Comparison of ENCODE assay signal across 15 cellular contexts in the genomic region with DNA sequence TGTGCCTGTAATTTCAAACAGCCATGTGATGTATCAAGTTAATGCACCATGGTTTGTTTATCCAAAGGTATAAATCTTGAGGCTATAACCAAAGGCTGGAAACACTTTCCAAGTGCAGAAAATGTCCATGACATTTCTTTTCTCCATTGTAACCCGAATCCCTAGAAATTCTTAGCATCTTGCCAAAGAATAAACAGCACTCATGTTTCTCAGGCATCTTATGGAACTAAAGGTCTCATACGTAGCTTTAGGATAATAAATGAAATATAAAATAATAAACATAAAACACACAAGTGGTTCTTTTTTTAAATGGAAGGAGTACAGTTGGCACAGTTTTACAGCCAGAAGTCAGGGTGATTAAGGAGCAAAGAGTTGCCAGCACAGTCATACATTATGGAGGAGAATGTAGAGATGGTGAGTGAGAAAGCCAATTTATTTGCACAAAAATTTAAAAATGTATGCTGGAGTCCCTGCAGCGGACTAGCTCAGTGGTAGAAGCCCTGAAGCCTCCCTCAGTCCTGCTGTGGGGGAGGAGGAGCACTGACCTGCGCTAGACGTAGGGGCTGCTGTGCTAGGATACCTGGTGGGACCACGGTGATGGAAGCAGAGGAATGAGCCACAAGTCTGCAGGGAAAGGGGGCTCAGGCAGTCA. TPM values are rescaled to one million over a fixed set of nuclear protein-coding genes. Genes with fewer than 3 reads are reported as not detected.
"Had no signal": no experiment of that assay in that cellular context is flagged by ENCODE, and none has a peak within 500 bp of the region (broad histone marks: within the 10 kb centered on the region; RNA-seq: fewer than 3 reads in every experiment).

No MANE protein-coding gene starts in this region.

- H3K27me3 Mint-ChIP-seq: memory B cell; stimulated activated memory B cell treated with anti-CD40 and anti-IgM and Interleukin-4, amounts not matched to agents 10 μg/mL and 1 μg/mL and 100 μg/mL, for 72 hours had no signal

- H3K9me3 Mint-ChIP-seq: activated naive CD4-positive, alpha-beta T cell treated with anti-CD3 and anti-CD28 coated beads, Interleukin-2, amount 50 U/mL, for 72 hours; immature natural killer cell; memory B cell had no signal

- H3K27ac Mint-ChIP-seq: activated naive CD4-positive, alpha-beta T cell treated with anti-CD3 and anti-CD28 coated beads, Interleukin-2, amount 50 U/mL, for 72 hours; immature natural killer cell; memory B cell; stimulated activated memory B cell treated with anti-CD40 and anti-IgM and Interleukin-4, amounts not matched to agents 10 μg/mL and 1 μg/mL and 100 μg/mL, for 72 hours had no signal

- H3K4me3 Mint-ChIP-seq: immature natural killer cell; memory B cell; stimulated activated memory B cell treated with anti-CD40 and anti-IgM and Interleukin-4, amounts not matched to agents 10 μg/mL and 1 μg/mL and 100 μg/mL, for 72 hours had no signal

- H3K36me3 Mint-ChIP-seq: activated naive CD4-positive, alpha-beta T cell treated with anti-CD3 and anti-CD28 coated beads, Interleukin-2, amount 50 U/mL, for 72 hours had no signal

- ATAC-seq: activated naive CD4-positive, alpha-beta T cell treated with anti-CD3 and anti-CD28 coated beads, Interleukin-2, amount 50 U/mL, for 72 hours; gastroesophageal sphincter; heart left ventricle; pancreas; sciatic nerve; stimulated activated memory B cell treated with anti-CD40 and anti-IgM and Interleukin-4, amounts not matched to agents 10 μg/mL and 1 μg/mL and 100 μg/mL, for 72 hours had no signal

- DNase-seq: activated CD4-positive, CD25-positive, alpha-beta regulatory T cell treated with anti-CD3 and anti-CD28 coated beads, Interleukin-2, amount 50 U/mL, for 72 hours; activated gamma-delta T cell treated with Interleukin-2 at 50 U/mL for 16 hours; heart left ventricle; immature natural killer cell; kidney glomerular epithelial cell; pancreas; stimulated activated CD4-positive, alpha-beta T cell treated with anti-CD3 and anti-CD28 coated beads, Interleukin-4, amount 100 ng/mL, for 1 hour; T-helper 2 cell had no signal

- H3K4me1 Mint-ChIP-seq: immature natural killer cell; memory B cell; stimulated activated memory B cell treated with anti-CD40 and anti-IgM and Interleukin-4, amounts not matched to agents 10 μg/mL and 1 μg/mL and 100 μg/mL, for 72 hours had no signal

- FAIRE-seq: pancreas had no signal

RNA-seq across cellular contexts. Expression of gene CDH26, which starts 18.1 kb away (rescaled TPM):
- total RNA-seq: epithelial cell of proximal tubule had no signal
- polyA plus RNA-seq: immature natural killer cell had no signal

RNA-seq across cellular contexts. Expression of gene SYCP2, which starts 42.9 kb away (rescaled TPM):
- total RNA-seq: cardiac muscle cell had no signal
